19 cellular contexts compared by ENCODE assay signal in the genomic region with DNA sequence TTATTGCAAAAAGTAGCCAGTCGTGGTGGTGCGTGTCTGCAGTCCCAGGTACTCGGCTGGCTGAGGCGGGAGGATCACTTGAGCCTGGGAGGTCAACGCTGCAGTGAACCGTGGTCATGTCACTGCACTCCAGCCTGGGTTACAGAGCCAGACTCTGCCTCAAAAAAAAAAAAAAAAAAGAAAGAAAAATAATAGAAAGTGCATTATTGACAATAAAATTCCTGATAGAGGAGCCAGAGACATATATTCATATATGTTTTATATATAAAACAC. TPM values are rescaled to one million over a fixed set of nuclear protein-coding genes. Genes with fewer than 3 reads are reported as not detected.
DNase-seq lines count a peak whose midpoint lies in the region; ATAC-seq, FAIRE-seq and TF ChIP-seq lines count a peak whose summit lies in the region.
"Had no signal": no experiment of that assay in that cellular context is flagged by ENCODE, and none has a peak within 500 bp of the region (broad histone marks: within the 10 kb centered on the region; RNA-seq: fewer than 3 reads in every experiment).

No MANE protein-coding gene starts in this region.

- CTCF ChIA-PET in HepG2 (lab: Yijun Ruan, JAX; ENCODE audit: low intra/inter-chr PET ratio, low total read pairs), result interaction anchor here (1.2 to 1.4 kb wide), 3 partner anchors 392 to 1027 kb away, joined by 3 to 18 read pairs (median 4); no protein-coding TSS in a partner anchor

- TF ChIP-seq POLR2A in HepG2 (IDR thresholded peaks at IDR 0.05; ENCODE audit: insufficient read depth in 1 of 2, low read depth in 2 of 2, low read length in 2 of 2) (no peak), right lobe of liver (IDR thresholded peaks at IDR 0.05) (no peak), thyroid gland (IDR thresholded peaks at IDR 0.05) (no peak)

- ATAC-seq in HepG2 (no peak), right lobe of liver (peak; percentile 66 to 84 (median 78)), HG03521 (IDR thresholded peaks at IDR 0.05; ENCODE audit: unreplicated experiment) (no peak)

- TF ChIP-seq EP300 in HepG2 (IDR thresholded peaks at IDR 0.05; ENCODE audit: low read depth in 2 of 2, low read length in 2 of 2) (no peak), HepG2 (CRISPR knock-in tag; IDR thresholded peaks at IDR 0.05; ENCODE audit: borderline replicate concordance) (no peak)

- H3K27me3 ChIP-seq in liver (ENCODE audit: control insufficient read depth in 4 of 4, insufficient read depth in 4 of 4, low read length in 3 of 4), result no peaks in the 10 kb centered on the region
- H3K27me3 ChIP-seq in HepG2 (ENCODE audit: control insufficient read depth in 1 of 2, insufficient read depth in 2 of 2, low read length in 2 of 2), result no peaks in the 10 kb centered on the region
- no peaks in the 10 kb centered on the region for H3K27me3 ChIP-seq in right lobe of liver
- H3K27me3 ChIP-seq in thyroid gland, result no peaks in the 10 kb centered on the region

- H3K4me1 ChIP-seq in liver (ENCODE audit: control insufficient read depth in 4 of 4, insufficient read depth in 4 of 4, low read length in 3 of 4), result no peaks in the 10 kb centered on the region
- no peaks in the 10 kb centered on the region for H3K4me1 ChIP-seq in HepG2 (ENCODE audit: insufficient read depth, low read length)
- no peaks in the 10 kb centered on the region for H3K4me1 ChIP-seq in right lobe of liver
- peaks cover 0 to 4% of the 10 kb centered on the region in 2 donors for H3K4me1 ChIP-seq in thyroid gland
- H3K4me1 ChIP-seq: A549 had no signal

- no peaks in the 10 kb centered on the region for H3K79me2 ChIP-seq in HepG2 (ENCODE audit: insufficient read depth, low read length)

- no peak for FAIRE-seq in HepG2 (lab: Jason Lieb, UNC)
- FAIRE-seq: A549 had no signal

- TF ChIP-seq RAD21 in liver (IDR thresholded peaks at IDR 0.05), result no peak
- TF ChIP-seq RAD21 in HepG2 (CRISPR knock-in tag; IDR thresholded peaks at IDR 0.05), result no peak

- intact Hi-C loops in HepG2 (cut with micrococcal nuclease; ENCODE audit: unreplicated experiment), result loop anchor here (1.0 kb wide), 3 partner anchors 285 to 1027 kb away; no protein-coding TSS in a partner anchor
- intact Hi-C loops in right lobe of liver (cut with DNase I), result no loop called here
- intact Hi-C loops in thyroid gland (cut with DNase I), result loop anchor here (10.0 kb wide), 1 partner anchor 1027 kb away; no protein-coding TSS in a partner anchor
- intact Hi-C loops in head of caudate nucleus (cut with DNase I), result loop anchor here (5.0 kb wide), 1 partner anchor 1025 kb away; no protein-coding TSS in a partner anchor

- TF ChIP-seq CTCF in liver (IDR thresholded peaks at IDR 0.05; ENCODE audit: low read depth, low read length, missing input control) (no peak), HepG2 (CRISPR knock-in tag; IDR thresholded peaks at IDR 0.05) (no peak), right lobe of liver (IDR thresholded peaks at IDR 0.05) (no peak), thyroid gland (IDR thresholded peaks at IDR 0.05) (no peak)

- no peaks in the 10 kb centered on the region for H4K20me1 ChIP-seq in HepG2 (ENCODE audit: insufficient read depth, low read length)

- H3K36me3 ChIP-seq in liver (ENCODE audit: control insufficient read depth in 4 of 4, insufficient read depth in 3 of 4, low read depth in 1 of 4, low read length in 3 of 4) (no peaks in the 10 kb centered on the region), HepG2 (replicated peaks in 1 of 2; ENCODE audit: control insufficient read depth in 1 of 2, insufficient read depth in 2 of 2, low read length in 2 of 2) (no peaks in the 10 kb centered on the region), right lobe of liver (no peaks in the 10 kb centered on the region), thyroid gland (no peaks in the 10 kb centered on the region)

- in situ Hi-C loops in HepG2 (cut with HindIII; ENCODE audit: extremely low pct_ligation_motif_present, low pct_unique_long_range_greater_than_20kb), result loop anchor here (10.0 kb wide), 2 partner anchors 387 to 1027 kb away; no protein-coding TSS in a partner anchor

- no TSS peak for BruUV-seq in HepG2 (replicated peaks; lab: Mats Ljungman, UMichigan)

- H3K9me3 ChIP-seq in liver (ENCODE audit: control insufficient read depth in 4 of 4, low read length in 3 of 4), result no peaks in the 10 kb centered on the region
- H3K9me3 ChIP-seq in HepG2 (ENCODE audit: low read length), result no peaks in the 10 kb centered on the region
- H3K9me3 ChIP-seq in right lobe of liver, result no peaks in the 10 kb centered on the region
- no peaks in the 10 kb centered on the region for H3K9me3 ChIP-seq in thyroid gland
- H3K9me3 ChIP-seq: A549 had no signal

- no peak overlapping the region for H2AFZ ChIP-seq in HepG2 (ENCODE audit: low read length)

- 29% methylated on average over 6 of the region's 6 CpGs for WGBS in liver
- WGBS in HepG2 (ENCODE audit: low lambda C conversion rate), result 26% methylated on average over 6 of the region's 6 CpGs
- WGBS in right lobe of liver (ENCODE audit: insufficient coverage, low coverage, low lambda C conversion rate, missing lambda C conversion rate), result 6% methylated on average over 6 of the region's 6 CpGs
- 28 to 46% methylated on average over 6 of the region's 6 CpGs for WGBS in thyroid gland, 2 donors

- H3K9ac ChIP-seq in liver (ENCODE audit: low read depth in 1 of 2, low read length in 2 of 2) (peak overlapping the region in 1 of 2 donors; percentile 47), HepG2 (ENCODE audit: insufficient read depth, low read depth, low read length) (no peak overlapping the region)

- H3K4me3 ChIP-seq in liver (ENCODE audit: low read depth in 1 of 3, low read length in 3 of 3), result peak overlapping the region in 2 of 3 donors; percentile 8 to 35
- H3K4me3 ChIP-seq in HepG2 (replicated peaks in 1 of 3; ENCODE audit: insufficient read depth in 1 of 3, low read depth in 2 of 3, low read length in 3 of 3), result no peak overlapping the region
- H3K4me3 ChIP-seq in right lobe of liver, result peak overlapping the region; percentile 2 to 28 (median 8)
- H3K4me3 ChIP-seq in thyroid gland (replicated peaks in 1 of 3), result no peak overlapping the region
- H3K4me3 ChIP-seq: A549 had no signal

- no peak overlapping the region for H3K4me2 ChIP-seq in HepG2 (ENCODE audit: low read depth, low read length)
- H3K4me2 ChIP-seq: A549 had no signal

- no peak for DNase-seq in HepG2 (ENCODE audit: low spot score)
- peak; percentile 25 to 64 (median 59) for DNase-seq in right lobe of liver
- peak; percentile 51 to 65 for DNase-seq in thyroid gland
- DNase-seq in KG1 (lab: John Stamatoyannopoulos, UW), result no peak
- no peak for DNase-seq in head of caudate nucleus
- DNase-seq: GF-D8, GOT3 had no signal

- H3K27ac ChIP-seq in liver (ENCODE audit: low read depth in 1 of 2, low read length in 2 of 2) (no peak overlapping the region), HepG2 (ENCODE audit: extremely low read length, insufficient read depth, low read length) (no peak overlapping the region), right lobe of liver (peak overlapping the region in 1 of 3 donors; percentile 11), thyroid gland (no peak overlapping the region)
- H3K27ac ChIP-seq: 22Rv1, A549, C4-2B, HL-60 had no signal

- POLR2A ChIA-PET in HepG2 (lab: Yijun Ruan, JAX), result no interaction called here

TF ChIP-seq in HepG2, 621 proteins besides CTCF, POLR2A, EP300 and RAD21:
- TF ChIP-seq ZNF430 (CRISPR knock-in tag; IDR thresholded peaks at IDR 0.05), result no peak
- TF ChIP-seq ZC3H13 (CRISPR knock-in tag; IDR thresholded peaks at IDR 0.05), result no peak
- TF ChIP-seq PHF8 (CRISPR knock-in tag; IDR thresholded peaks at IDR 0.05), result no peak
- no peak for TF ChIP-seq MTA3 (CRISPR knock-in tag; IDR thresholded peaks at IDR 0.05)
- TF ChIP-seq MED13 (CRISPR knock-in tag; IDR thresholded peaks at IDR 0.05), result no peak
- no peak for TF ChIP-seq FOSL1 (CRISPR knock-in tag; IDR thresholded peaks at IDR 0.05; ENCODE audit: borderline replicate concordance)

RNA-seq across cellular contexts. Expression of gene PYDC2, which starts 43.6 kb away (rescaled TPM):
- total RNA-seq in liver (not detected), HepG2 (2016; rRNA removed; fragmentation: Illumina TruSeq; extraction: Trizol) (not detected in 2 replicates), right lobe of liver (not detected), thyroid gland (not detected)
- polyA plus RNA-seq in liver (not detected), HepG2 (2011; rRNA removed) (not detected in 2 replicates)
- not detected in 2 replicates for total RNA-seq in HepG2 (2016; cell fraction: cytosol; rRNA removed; fragmentation: Illumina TruSeq; extraction: Trizol; ENCODE audit: low read depth)
- not detected in 2 replicates for total RNA-seq in HepG2 (2016; cell fraction: insoluble cytoplasmic fraction; rRNA removed; fragmentation: Illumina TruSeq; extraction: Trizol)
- total RNA-seq in HepG2 (2016; cell fraction: membrane; rRNA removed; fragmentation: Illumina TruSeq; extraction: Trizol), result not detected in 2 replicates
- total RNA-seq in HepG2 (2016; cell fraction: nucleus; rRNA removed; fragmentation: Illumina TruSeq; extraction: Trizol), result not detected in 2 replicates
- polyA plus RNA-seq in HepG2 (2011; cell fraction: cytosol; rRNA removed), result not detected in 2 replicates
- polyA plus RNA-seq in HepG2 (2011; cell fraction: nucleus; rRNA removed), result not detected in 2 replicates
- polyA plus RNA-seq in HepG2 (2012), result not detected in 2 replicates
- not detected in 2 replicates for polyA plus RNA-seq in HepG2 (2016; cell fraction: cytosol; fragmentation: Illumina TruSeq; extraction: Trizol; ENCODE audit: low read depth)
- not detected in 2 replicates for polyA plus RNA-seq in HepG2 (2016; cell fraction: insoluble cytoplasmic fraction; fragmentation: Illumina TruSeq; extraction: Trizol; ENCODE audit: low read depth)
- not detected in 2 replicates for polyA plus RNA-seq in HepG2 (2016; cell fraction: membrane; fragmentation: Illumina TruSeq; extraction: Trizol; ENCODE audit: low read depth)
- polyA plus RNA-seq in HepG2 (2016; cell fraction: nucleus; fragmentation: Illumina TruSeq; extraction: Trizol; ENCODE audit: insufficient read depth, low read depth), result not detected in 2 replicates
- polyA minus RNA-seq in HepG2 (2011; rRNA and poly(A)+ RNA removed; ENCODE audit: low replicate concordance), result not detected in 2 replicates
- polyA minus RNA-seq in HepG2 (2011; cell fraction: cytosol; rRNA and poly(A)+ RNA removed), result not detected in 2 replicates
- polyA minus RNA-seq in HepG2 (2011; cell fraction: nucleus; rRNA and poly(A)+ RNA removed), result not detected in 2 replicates
- total RNA-seq: CD4-positive, alpha-beta memory T cell; H7; HFFc6; HT1080; IMR-90 had no signal
- polyA plus RNA-seq: A549; BJ; CD4-positive, alpha-beta memory T cell; IMR-90 had no signal

Comparison
In these comparisons a context has a peak if more than half of its experiments do, and no peak if none do; other contexts are left out.
1. H3K4me3 ChIP-seq: peak in liver (2 of 3) and right lobe of liver (3 of 3); none in HepG2 (0 of 3) and thyroid gland (0 of 3).
2. ATAC-seq: peak in right lobe of liver (4 of 4); none in HepG2 (single experiment) and HG03521 (single experiment).
3. DNase-seq: peak in right lobe of liver (3 of 3) and thyroid gland (2 of 2); none in HepG2 (single experiment), KG1 (single experiment) and head of caudate nucleus (0 of 42).
4. intact Hi-C loops: an anchor here in HepG2 (1.0 kb wide), thyroid gland (10.0 kb wide) and head of caudate nucleus (5.0 kb wide); none called in right lobe of liver.